ENCODE assay signal across 26 cellular contexts in the genomic region with DNA sequence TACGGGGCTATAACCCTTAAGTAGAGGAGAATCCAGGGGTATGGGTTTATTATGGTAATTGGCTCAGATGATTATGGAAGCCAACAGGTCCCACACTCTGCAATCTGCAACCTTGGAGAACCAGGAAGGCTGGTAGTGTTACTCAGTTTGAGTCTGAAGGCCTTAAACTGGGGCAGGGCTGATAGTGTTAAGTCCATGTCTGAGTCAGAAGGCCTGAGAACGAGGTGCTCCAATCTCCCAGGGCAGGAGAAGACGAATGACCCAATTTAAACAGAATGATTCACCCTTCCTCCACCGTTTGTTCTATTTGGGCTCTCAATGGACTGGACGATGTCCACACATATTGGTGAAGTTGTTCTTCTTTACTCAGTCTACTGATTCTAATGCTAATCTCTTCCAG.
"Had no signal": no experiment of that assay in that cellular context is flagged by ENCODE, and none has a peak within 500 bp of the region (broad histone marks: within the 10 kb centered on the region; RNA-seq: fewer than 3 reads in every experiment).

No MANE protein-coding gene starts in this region.

- H3K27ac Mint-ChIP-seq: activated B cell treated with CpG ODN at 0.5 μM for 24 hours; activated naive CD4-positive, alpha-beta T cell treated with anti-CD3 and anti-CD28 coated beads for 36 hours; activated naive CD8-positive, alpha-beta T cell treated with anti-CD3 and anti-CD28 coated beads for 36 hours; effector memory CD8-positive, alpha-beta T cell; memory B cell; naive thymus-derived CD8-positive, alpha-beta T cell; stimulated activated naive B cell treated with anti-CD40 and anti-IgM and Interleukin-4, amounts not matched to agents 10 μg/mL and 1 μg/mL and 100 μg/mL, for 72 hours; T-helper 2 cell treated with Interferon-gamma antibody and Interleukin-4, amounts not matched to agents 5 μg/mL and 100 μg/mL, for 36 hours had no signal

- H3K27me3 Mint-ChIP-seq: activated B cell treated with CpG ODN at 0.5 μM for 24 hours; effector memory CD8-positive, alpha-beta T cell; stimulated activated naive B cell treated with anti-CD40 and anti-IgM and Interleukin-4, amounts not matched to agents 10 μg/mL and 1 μg/mL and 100 μg/mL, for 72 hours had no signal

- H3K4me1 Mint-ChIP-seq: activated B cell treated with CpG ODN at 0.5 μM for 24 hours; memory B cell; neural crest cell; stimulated activated naive B cell treated with anti-CD40 and anti-IgM and Interleukin-4, amounts not matched to agents 10 μg/mL and 1 μg/mL and 100 μg/mL, for 72 hours had no signal

- H3K36me3 ChIP-seq: adrenal gland, pancreas, prostate gland, tibial nerve had no signal

- H3K9me3 Mint-ChIP-seq: activated B cell treated with CpG ODN at 0.5 μM for 24 hours; effector memory CD8-positive, alpha-beta T cell; memory B cell had no signal

- DNase-seq: activated B cell treated with CpG ODN at 0.5 μM for 24 hours; activated effector memory CD4-positive, alpha-beta T cell treated with Interleukin-2 at 50 U/mL for 16 hours; activated naive CD4-positive, alpha-beta T cell treated with anti-CD3 and anti-CD28 coated beads for 36 hours; activated naive CD8-positive, alpha-beta T cell treated with anti-CD3 and anti-CD28 coated beads for 36 hours; adrenal gland; aorta; body of pancreas; cortex of kidney; effector memory CD8-positive, alpha-beta T cell; foreskin fibroblast; head of caudate nucleus; hypothalamus; naive thymus-derived CD8-positive, alpha-beta T cell; nucleus accumbens; pancreas; retina; small intestine; stimulated activated CD4-positive, alpha-beta T cell treated with anti-CD3 and anti-CD28 coated beads, Interleukin-1b, Interleukin-23, amount 100 ng/mL, for 48 hours; stimulated activated naive B cell treated with anti-CD40 and anti-IgM and Interleukin-4, amounts not matched to agents 10 μg/mL and 1 μg/mL and 100 μg/mL, for 72 hours; T-helper 1 cell had no signal

- H3K4me1 ChIP-seq: adrenal gland, body of pancreas, pancreas, prostate gland, tibial nerve had no signal

- H3K4me3 ChIP-seq: adrenal gland, body of pancreas, pancreas, prostate gland, tibial nerve had no signal

- H3K27ac ChIP-seq: adrenal gland, body of pancreas, pancreas, prostate gland, tibial nerve had no signal

- H3K27me3 ChIP-seq: adrenal gland, body of pancreas, pancreas, tibial nerve had no signal

- ATAC-seq: body of pancreas; effector memory CD8-positive, alpha-beta T cell; naive thymus-derived CD8-positive, alpha-beta T cell; pancreas; sciatic nerve; stimulated activated naive B cell treated with anti-CD40 and anti-IgM and Interleukin-4, amounts not matched to agents 10 μg/mL and 1 μg/mL and 100 μg/mL, for 72 hours had no signal

- H3K9me3 ChIP-seq: adrenal gland, body of pancreas, pancreas, prostate gland, tibial nerve had no signal

- H3K36me3 Mint-ChIP-seq: memory B cell; naive thymus-derived CD8-positive, alpha-beta T cell; stimulated activated naive B cell treated with anti-CD40 and anti-IgM and Interleukin-4, amounts not matched to agents 10 μg/mL and 1 μg/mL and 100 μg/mL, for 72 hours had no signal

- H3K4me3 Mint-ChIP-seq: activated B cell treated with CpG ODN at 0.5 μM for 24 hours; activated naive CD4-positive, alpha-beta T cell treated with anti-CD3 and anti-CD28 coated beads for 36 hours; activated naive CD8-positive, alpha-beta T cell treated with anti-CD3 and anti-CD28 coated beads for 36 hours; effector memory CD8-positive, alpha-beta T cell; memory B cell; naive thymus-derived CD8-positive, alpha-beta T cell; neural crest cell; stimulated activated naive B cell treated with anti-CD40 and anti-IgM and Interleukin-4, amounts not matched to agents 10 μg/mL and 1 μg/mL and 100 μg/mL, for 72 hours; T-helper 2 cell treated with Interferon-gamma antibody and Interleukin-4, amounts not matched to agents 5 μg/mL and 100 μg/mL, for 36 hours had no signal
